In genomic region chr2:237085261-237086221, GRCh38 we compare ENCODE assay signal across 8 cellular contexts.
DNase-seq lines count a peak whose midpoint lies in the region; ATAC-seq lines count a peak whose summit lies in the region.

TSS of gene COPS8 (plus strand) at chr2:237085889. CDS start at chr2:237085965, 76 bp downstream.

- ATAC-seq in GM19351 (IDR thresholded peaks at IDR 0.05; ENCODE audit: unreplicated experiment) (peak; percentile 97), HG03521 (IDR thresholded peaks at IDR 0.05; ENCODE audit: unreplicated experiment) (peak; percentile 97)

- DNase-seq in C1 segment of cervical spinal cord (lab: John Stamatoyannopoulos, UW) = peak; percentile 40 to 97 (median 91)
- DNase-seq in NCI-H748 (lab: John Stamatoyannopoulos, UW; ENCODE audit: unreplicated experiment) = peak; percentile 94
- peak; percentile 91 for DNase-seq in activated CD4-positive, alpha-beta T cell treated with anti-CD3 and anti-CD28 coated beads, Interleukin-2, amount 50 U/mL, for 1 hour
- DNase-seq in cortex of kidney (lab: John Stamatoyannopoulos, UW) = peak; percentile 44
- peak; percentile 98 for DNase-seq in left kidney (ENCODE audit: low read depth, low spot score)
- peak; percentile 89 to 93 for DNase-seq in stimulated activated CD4-positive, alpha-beta T cell treated with anti-CD3 and anti-CD28 coated beads, Interleukin-2, amount 100 ng/mL, for 24 hours

Comparison
In these comparisons a context has a peak if more than half of its experiments do, and no peak if none do; other contexts are left out.
1. Peak in every context shown above with its lines: DNase-seq and ATAC-seq.
2. DNase-seq: peak in every context shown above with its lines; median percentile 98 in left kidney; 94 in NCI-H748; 91 in C1 segment of cervical spinal cord; 91 in activated CD4-positive, alpha-beta T cell treated with anti-CD3 and anti-CD28 coated beads, Interleukin-2, amount 50 U/mL, for 1 hour; 91 in stimulated activated CD4-positive, alpha-beta T cell treated with anti-CD3 and anti-CD28 coated beads, Interleukin-2, amount 100 ng/mL, for 24 hours; 44 in cortex of kidney.